ENCODE assay signal across 7 cellular contexts in the genomic region with DNA sequence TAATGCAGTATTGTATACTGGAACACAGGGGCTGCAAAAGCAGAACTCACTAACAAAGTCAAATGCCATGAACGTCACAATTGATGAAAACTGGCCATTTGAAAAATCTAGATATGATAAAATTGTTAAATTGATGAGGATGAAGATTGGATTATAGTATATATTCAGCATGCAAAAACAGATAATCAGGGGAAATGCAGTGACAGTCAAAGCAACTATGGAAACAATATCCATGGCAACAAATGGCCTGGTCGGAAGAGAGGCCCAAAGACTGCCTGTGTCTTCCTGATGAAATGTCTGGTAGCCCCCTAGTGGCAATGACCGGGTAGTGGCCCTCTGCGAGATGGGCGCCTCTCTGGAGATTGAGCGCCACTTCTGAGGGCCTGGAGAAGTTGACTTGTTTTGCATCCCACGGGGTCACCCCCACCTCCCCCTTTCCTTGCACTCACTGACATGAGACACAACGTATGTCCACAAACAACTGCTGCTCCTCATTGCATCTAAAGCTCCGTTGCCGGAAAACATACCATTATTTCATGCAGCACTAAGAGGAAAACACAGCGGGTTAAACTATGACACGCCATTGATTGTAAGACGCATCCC. TPM values are rescaled to one million over a fixed set of nuclear protein-coding genes. Genes with fewer than 3 reads are reported as not detected.
DNase-seq lines count a peak whose midpoint lies in the region; ATAC-seq, FAIRE-seq and TF ChIP-seq lines count a peak whose summit lies in the region.

No MANE protein-coding gene starts in this region.

- H3K36me3 ChIP-seq in adipocyte (ENCODE audit: control insufficient read depth, insufficient read depth, low read length, severe bottlenecking), result no peaks in the 10 kb centered on the region

- intact Hi-C loops in left cardiac atrium (cut with DNase I), result loop anchor here in 1 of 2 donors (1.0 kb wide), 1 partner anchor 154 kb away; no protein-coding TSS in a partner anchor

- CTCF ChIA-PET in T-cell (lab: Charles Lee), result interaction anchor here in 1 of 2 donors (1.1 to 1.4 kb wide), 2 partner anchors 11 to 155 kb away, joined by 3 read pairs; partner anchors contain the start of gene VARS2

- peak; percentile 85 for FAIRE-seq in GM12891 (lab: Jason Lieb, UNC)

- no peak for TF ChIP-seq POLR2A in GM12891 (IDR thresholded peaks at IDR 0.05; ENCODE audit: low read depth, low read length)

- DNase-seq in GM12891 (ENCODE audit: insufficient read length, low spot score) (peak; percentile 79), NCI-H1048 (lab: John Stamatoyannopoulos, UW) (peak; percentile 63), T-cell (peak in 33 of 34 experiments; percentile 25 to 74 (median 61)), adipocyte (ENCODE audit: low read depth) (peak; percentile 92), left cardiac atrium (peak; percentile 75), retina (peak; percentile 88), mesenteric fat pad (ENCODE audit: low spot score) (no peak)

- H3K9ac ChIP-seq in adipocyte (ENCODE audit: low read length), result no peak overlapping the region

- ATAC-seq in T-cell (replicated peaks in 1 of 4) (peak; percentile 73 to 91 (median 87)), left cardiac atrium (peak; percentile 83 to 87)

- POLR2A ChIA-PET in T-cell (lab: Charles Lee), result interaction anchor here in 1 of 2 donors (0.7 kb wide), 1 partner anchor 539 kb away, joined by 3 read pairs; no protein-coding TSS in a partner anchor

- H3K27ac Mint-ChIP-seq in T-cell, result no peak overlapping the region

- H3K27me3 Mint-ChIP-seq in T-cell, result peaks cover 0 to 2% of the 10 kb centered on the region in 2 donors

- H3K4me1 Mint-ChIP-seq in T-cell, result peaks cover 0 to 2% (median 0%) of the 10 kb centered on the region in 3 donors

- peaks cover 3% of the 10 kb centered on the region for H3K27me3 ChIP-seq in adipocyte (replicated peaks; ENCODE audit: control insufficient read depth, insufficient read depth, low read length)

- peaks cover 11% of the 10 kb centered on the region for H3K4me1 ChIP-seq in adipocyte (ENCODE audit: control insufficient read depth, insufficient read depth, low read length)

- H3K4me3 Mint-ChIP-seq in T-cell, result no peak overlapping the region

- H3K36me3 Mint-ChIP-seq in T-cell, result no peaks in the 10 kb centered on the region

- H3K9me3 ChIP-seq in adipocyte (ENCODE audit: control insufficient read depth, low read length), result no peaks in the 10 kb centered on the region

- H3K9me3 Mint-ChIP-seq in T-cell, result no peaks in the 10 kb centered on the region

- H3K4me3 ChIP-seq in adipocyte (ENCODE audit: low read length), result no peak overlapping the region

TF ChIP-seq in GM12891, 5 proteins besides CTCF, POLR2A, EP300 and RAD21:
- no peak for TF ChIP-seq SPI1 (IDR thresholded peaks at IDR 0.05; ENCODE audit: low read depth, low read length)
- TF ChIP-seq TAF1 (IDR thresholded peaks at IDR 0.05; ENCODE audit: low read depth, low read length), result no peak
- TF ChIP-seq POU2F2 (IDR thresholded peaks at IDR 0.05; ENCODE audit: low read depth, low read length), result 0 out of 2 replicates have a peak, but pooled peaks have one; percentile 12
- no peak for TF ChIP-seq POLR2AphosphoS5 (IDR thresholded peaks at IDR 0.05; ENCODE audit: low read depth, low read length)
- TF ChIP-seq PAX5 (IDR thresholded peaks at IDR 0.05; ENCODE audit: insufficient read depth, low read length, severe bottlenecking), result no peak

RNA-seq across cellular contexts. Expression of gene C6orf15, which starts 43.5 kb away (rescaled TPM):
- not detected for polyA plus RNA-seq in GM12891 (2012; ENCODE audit: low read depth, missing spikeins)
- total RNA-seq in T-cell (not detected), left cardiac atrium (not detected), mesenteric fat pad (not detected)

RNA-seq across cellular contexts. Expression of gene PSORS1C1, which starts 45.8 kb away (rescaled TPM):
- polyA plus RNA-seq in GM12891 (2012; ENCODE audit: low read depth, missing spikeins), result not detected
- not detected for total RNA-seq in T-cell
- total RNA-seq in left cardiac atrium, result 1 to 10 TPM; 1.1 to 1.9 TPM
- 0.45 TPM for total RNA-seq in mesenteric fat pad

RNA-seq across cellular contexts. Expression of gene CDSN, which starts 51.4 kb away (rescaled TPM):
- not detected for polyA plus RNA-seq in GM12891 (2012; ENCODE audit: low read depth, missing spikeins)
- total RNA-seq in T-cell (not detected), left cardiac atrium (under 1 TPM in 1 of 2 donors, not detected in 1; 0.10 TPM), mesenteric fat pad (not detected)

RNA-seq across cellular contexts. Expression of gene MUC22, which starts 58.6 kb away (rescaled TPM):
- 0.01 TPM for polyA plus RNA-seq in GM12891 (2012; ENCODE audit: low read depth, missing spikeins)
- total RNA-seq in T-cell, result not detected
- under 1 TPM in 1 of 2 donors, not detected in 1; 0.06 TPM for total RNA-seq in left cardiac atrium
- not detected for total RNA-seq in mesenteric fat pad
